ENCODE assay signal across 16 cellular contexts in genomic region chr1:156289857-156290256, GRCh38. TPM values are rescaled to one million over a fixed set of nuclear protein-coding genes. Genes with fewer than 3 reads are reported as not detected.
DNase-seq lines count a peak whose midpoint lies in the region; ATAC-seq, FAIRE-seq and TF ChIP-seq lines count a peak whose summit lies in the region.
"Had no signal": no experiment of that assay in that cellular context is flagged by ENCODE, and none has a peak within 500 bp of the region (broad histone marks: within the 10 kb centered on the region; RNA-seq: fewer than 3 reads in every experiment).

No MANE protein-coding gene starts in this region.

- H3K9me3 ChIP-seq in GM23248 (ENCODE audit: low read depth) = no peaks in the 10 kb centered on the region
- H3K9me3 ChIP-seq in astrocyte (ENCODE audit: insufficient read depth, low read depth, low read length) = no peaks in the 10 kb centered on the region
- H3K9me3 ChIP-seq in suprapubic skin = no peaks in the 10 kb centered on the region

- H3K36me3 Mint-ChIP-seq in stimulated activated naive CD8-positive, alpha-beta T cell treated with anti-CD3 and anti-CD28 coated beads, Interleukin-15, Interleukin-2, amounts not matched to agents 100 ng/mL and 50 ng/mL, for 24 hours (ENCODE audit: low read depth) = peaks cover 32% of the 10 kb centered on the region
- H3K36me3 Mint-ChIP-seq in astrocyte (ENCODE audit: low read depth, unreplicated experiment) = peaks cover 11% of the 10 kb centered on the region

- H3K27me3 ChIP-seq in GM23248 (replicated peaks; ENCODE audit: insufficient read depth) = no peaks in the 10 kb centered on the region
- no peaks in the 10 kb centered on the region for H3K27me3 ChIP-seq in astrocyte (ENCODE audit: insufficient read depth, low read length)
- no peaks in the 10 kb centered on the region for H3K27me3 ChIP-seq in suprapubic skin

- peaks cover 7% of the 10 kb centered on the region for H3K4me1 Mint-ChIP-seq in stimulated activated naive CD8-positive, alpha-beta T cell treated with anti-CD3 and anti-CD28 coated beads, Interleukin-15, Interleukin-2, amounts not matched to agents 100 ng/mL and 50 ng/mL, for 24 hours (ENCODE audit: low read depth)
- peaks cover 10% of the 10 kb centered on the region for H3K4me1 Mint-ChIP-seq in stimulated activated naive CD8-positive, alpha-beta T cell treated with anti-CD3 and anti-CD28 coated beads, Interleukin-15, amount 100 ng/mL, for 72 hours
- H3K4me1 Mint-ChIP-seq in astrocyte (ENCODE audit: low read depth, unreplicated experiment) = no peaks in the 10 kb centered on the region

- no peak for TF ChIP-seq CTCF in astrocyte (IDR thresholded peaks at IDR 0.05; ENCODE audit: insufficient read depth, low read depth, low read length)
- TF ChIP-seq CTCF in suprapubic skin (IDR thresholded peaks at IDR 0.05) = no peak

- FAIRE-seq in astrocyte (lab: Jason Lieb, UNC) = no peak
- FAIRE-seq: GM18507 had no signal

- no peak overlapping the region for H2AFZ ChIP-seq in GM23248
- no peak overlapping the region for H2AFZ ChIP-seq in astrocyte (ENCODE audit: low read depth, low read length)
- H2AFZ ChIP-seq: GM23338 had no signal

- DNase-seq in stimulated activated naive CD8-positive, alpha-beta T cell treated with anti-CD3 and anti-CD28 coated beads, Interleukin-15, amount 100 ng/mL, for 72 hours = no peak
- DNase-seq in GM23248 (no peak), astrocyte (ENCODE audit: low read depth) (no peak), suprapubic skin (ENCODE audit: low spot score in 2 of 2) (no peak)
- no peak for DNase-seq in activated naive CD4-positive, alpha-beta T cell treated with anti-CD3 and anti-CD28 coated beads, Interleukin-2, amount 50 U/mL, for 16 hours
- DNase-seq: Calu3, DMS 273 treated with DMSO at 0.1 percent for 48 hours, H7 had no signal

- H3K9ac ChIP-seq in GM23248 (no peak overlapping the region), astrocyte (ENCODE audit: low read length) (no peak overlapping the region)

- in situ Hi-C loops in GM23248 (cut with MboI) = no loop called here

- H3K9me2 ChIP-seq in GM23248 (ENCODE audit: insufficient read depth) = no peaks in the 10 kb centered on the region

- H3K4me1 ChIP-seq in GM23248 (ENCODE audit: insufficient read depth) (peaks cover 16% of the 10 kb centered on the region), astrocyte (ENCODE audit: insufficient read depth, low read length) (peaks cover 4% of the 10 kb centered on the region), suprapubic skin (peaks cover 61% of the 10 kb centered on the region)

- H3K27ac ChIP-seq in GM23248 = no peak overlapping the region
- no peak overlapping the region for H3K27ac ChIP-seq in astrocyte (ENCODE audit: low read depth, low read length)
- H3K27ac ChIP-seq in suprapubic skin = no peak overlapping the region
- H3K27ac ChIP-seq: HL-60 had no signal

- no peak for TF ChIP-seq EP300 in suprapubic skin (IDR thresholded peaks at IDR 0.05)

- H3K79me2 ChIP-seq in GM23248 (ENCODE audit: insufficient read depth) = peaks cover 36% of the 10 kb centered on the region
- H3K79me2 ChIP-seq in astrocyte (ENCODE audit: insufficient read depth, low read length) = peaks cover 6% of the 10 kb centered on the region

- no peaks in the 10 kb centered on the region for H3K9me3 Mint-ChIP-seq in stimulated activated naive CD8-positive, alpha-beta T cell treated with anti-CD3 and anti-CD28 coated beads, Interleukin-15, Interleukin-2, amounts not matched to agents 100 ng/mL and 50 ng/mL, for 24 hours
- no peaks in the 10 kb centered on the region for H3K9me3 Mint-ChIP-seq in stimulated activated naive CD8-positive, alpha-beta T cell treated with anti-CD3 and anti-CD28 coated beads, Interleukin-15, amount 100 ng/mL, for 72 hours
- H3K9me3 Mint-ChIP-seq in astrocyte (ENCODE audit: unreplicated experiment) = no peaks in the 10 kb centered on the region
- H3K9me3 Mint-ChIP-seq: GM23338 had no signal

- H3K27ac Mint-ChIP-seq in stimulated activated naive CD8-positive, alpha-beta T cell treated with anti-CD3 and anti-CD28 coated beads, Interleukin-15, Interleukin-2, amounts not matched to agents 100 ng/mL and 50 ng/mL, for 24 hours = peak overlapping the region; percentile 6
- H3K27ac Mint-ChIP-seq in stimulated activated naive CD8-positive, alpha-beta T cell treated with anti-CD3 and anti-CD28 coated beads, Interleukin-15, amount 100 ng/mL, for 72 hours = peak overlapping the region in 1 of 2 donors; percentile 52
- no peak overlapping the region for H3K27ac Mint-ChIP-seq in astrocyte (ENCODE audit: unreplicated experiment)
- H3K27ac Mint-ChIP-seq: GM23338 had no signal

- H3F3A ChIP-seq in GM23248 (ENCODE audit: insufficient read depth) = peaks cover 6% of the 10 kb centered on the region

- no peaks in the 10 kb centered on the region for H4K20me1 ChIP-seq in GM23248 (ENCODE audit: insufficient read depth)
- H4K20me1 ChIP-seq in astrocyte (ENCODE audit: insufficient read depth, low read length) = no peaks in the 10 kb centered on the region

- no peak for ATAC-seq in stimulated activated naive CD8-positive, alpha-beta T cell treated with anti-CD3 and anti-CD28 coated beads, Interleukin-15, amount 100 ng/mL, for 72 hours
- no peak for ATAC-seq in GM19467 (IDR thresholded peaks at IDR 0.05; ENCODE audit: unreplicated experiment)
- ATAC-seq: GM23338 had no signal

- no peak overlapping the region; the same call in 1 of the 2 replicates for H3K4me3 ChIP-seq in GM23248
- H3K4me3 ChIP-seq in astrocyte (ENCODE audit: insufficient read depth, low read depth, low read length) = no peak overlapping the region
- no peak overlapping the region for H3K4me3 ChIP-seq in suprapubic skin
- H3K4me3 ChIP-seq: GM23338 had no signal

- TF ChIP-seq POLR2A in suprapubic skin (IDR thresholded peaks at IDR 0.05) = no peak

- H3K27me3 Mint-ChIP-seq in stimulated activated naive CD8-positive, alpha-beta T cell treated with anti-CD3 and anti-CD28 coated beads, Interleukin-15, Interleukin-2, amounts not matched to agents 100 ng/mL and 50 ng/mL, for 24 hours = no peaks in the 10 kb centered on the region
- no peaks in the 10 kb centered on the region for H3K27me3 Mint-ChIP-seq in stimulated activated naive CD8-positive, alpha-beta T cell treated with anti-CD3 and anti-CD28 coated beads, Interleukin-15, amount 100 ng/mL, for 72 hours
- H3K27me3 Mint-ChIP-seq in astrocyte (ENCODE audit: low read depth, unreplicated experiment) = no peaks in the 10 kb centered on the region

- H3K36me3 ChIP-seq in GM23248 (ENCODE audit: low read depth) = 0 out of 2 replicates have a peak, but pooled peaks cover 7% of the 10 kb centered on the region
- H3K36me3 ChIP-seq in astrocyte (ENCODE audit: insufficient read depth, low read length) = no peaks in the 10 kb centered on the region
- H3K36me3 ChIP-seq in suprapubic skin = peaks cover 27% of the 10 kb centered on the region

- H3K4me2 ChIP-seq in GM23248 (ENCODE audit: unreplicated experiment) (peak overlapping the region; percentile 92), astrocyte (ENCODE audit: low read length) (no peak overlapping the region)
- H3K4me2 ChIP-seq: GM23338 had no signal

- H3K4me3 Mint-ChIP-seq in stimulated activated naive CD8-positive, alpha-beta T cell treated with anti-CD3 and anti-CD28 coated beads, Interleukin-15, Interleukin-2, amounts not matched to agents 100 ng/mL and 50 ng/mL, for 24 hours = no peak overlapping the region
- no peak overlapping the region for H3K4me3 Mint-ChIP-seq in stimulated activated naive CD8-positive, alpha-beta T cell treated with anti-CD3 and anti-CD28 coated beads, Interleukin-15, amount 100 ng/mL, for 72 hours
- peak overlapping the region; percentile 22 for H3K4me3 Mint-ChIP-seq in astrocyte (ENCODE audit: unreplicated experiment)
- H3K4me3 Mint-ChIP-seq: GM23338 had no signal

RNA-seq across cellular contexts. Expression of gene GLMP, which starts 5.6 kb away (rescaled TPM):
- 77.8 and 89.7 TPM in 2 replicates for total RNA-seq in GM23248 (2014; rRNA removed; shearing (Covaris generic))
- polyA plus RNA-seq in GM23248 (2016; fragmentation: Nextera tagmentation; extraction: Ambion mirVana) = 59.9 and 63.8 TPM in 2 replicates
- total RNA-seq in astrocyte = 43.6 and 52.5 TPM in 2 replicates
- total RNA-seq in suprapubic skin = 10 to 100 TPM; 35.5 to 78.1 (median 42.8) TPM

RNA-seq across cellular contexts. Expression of gene TMEM79, which starts 5.7 kb away (rescaled TPM):
- total RNA-seq in GM23248 (2014; rRNA removed; shearing (Covaris generic)) = 0.63 and 1.8 TPM in 2 replicates
- polyA plus RNA-seq in GM23248 (2016; fragmentation: Nextera tagmentation; extraction: Ambion mirVana) = 3.8 and 3.9 TPM in 2 replicates
- total RNA-seq in astrocyte = 3.0 and 3.2 TPM in 2 replicates
- 100 to 1,000 TPM in 2 of 4 donors, 10 to 100 TPM in 2; 81.0 to 120 (median 97.5) TPM for total RNA-seq in suprapubic skin

RNA-seq across cellular contexts. Expression of gene SMG5, which starts 7.2 kb away (rescaled TPM):
- 60.0 and 68.2 TPM in 2 replicates for total RNA-seq in GM23248 (2014; rRNA removed; shearing (Covaris generic))
- 30.7 and 32.2 TPM in 2 replicates for polyA plus RNA-seq in GM23248 (2016; fragmentation: Nextera tagmentation; extraction: Ambion mirVana)
- total RNA-seq in astrocyte (75.6 and 81.4 TPM in 2 replicates), suprapubic skin (100 to 1,000 TPM in 1 of 4 donors, 10 to 100 TPM in 3; 68.0 to 170 (median 76.6) TPM)

RNA-seq across cellular contexts. Expression of gene VHLL, which starts 9.2 kb away (rescaled TPM):
- total RNA-seq in GM23248 (2014; rRNA removed; shearing (Covaris generic)) = not detected in 2 replicates
- not detected in 2 replicates for polyA plus RNA-seq in GM23248 (2016; fragmentation: Nextera tagmentation; extraction: Ambion mirVana)
- total RNA-seq in astrocyte (0.34 TPM in 1 of 2 replicates, not detected in the other), suprapubic skin (not detected)
- total RNA-seq: A673, Daoy, GM23338, H7 had no signal
- polyA plus RNA-seq: BJ, GM23338 had no signal

RNA-seq across cellular contexts. Expression of gene PAQR6, which starts 42.0 kb away (rescaled TPM):
- total RNA-seq in GM23248 (2014; rRNA removed; shearing (Covaris generic)) = 0.54 and 0.63 TPM in 2 replicates
- polyA plus RNA-seq in GM23248 (2016; fragmentation: Nextera tagmentation; extraction: Ambion mirVana) = 0.38 and 0.81 TPM in 2 replicates
- 6.4 and 7.2 TPM in 2 replicates for total RNA-seq in astrocyte
- 10 to 100 TPM in 1 of 4 donors, 1 to 10 TPM in 3; 4.5 to 18.5 (median 7.2) TPM for total RNA-seq in suprapubic skin

Comparison
In these comparisons a context has a peak if more than half of its experiments do, and no peak if none do; other contexts are left out.
1. RNA of gene TMEM79, which starts 5.7 kb away (total RNA-seq): 81.0 to 120 TPM in suprapubic skin; 3.0 to 3.2 TPM in astrocyte and 0.63 to 1.8 TPM in GM23248; every median in the first group is over 10 times any median in the second.